Comparison of ENCODE assay signal across 21 cellular contexts in the genomic region with DNA sequence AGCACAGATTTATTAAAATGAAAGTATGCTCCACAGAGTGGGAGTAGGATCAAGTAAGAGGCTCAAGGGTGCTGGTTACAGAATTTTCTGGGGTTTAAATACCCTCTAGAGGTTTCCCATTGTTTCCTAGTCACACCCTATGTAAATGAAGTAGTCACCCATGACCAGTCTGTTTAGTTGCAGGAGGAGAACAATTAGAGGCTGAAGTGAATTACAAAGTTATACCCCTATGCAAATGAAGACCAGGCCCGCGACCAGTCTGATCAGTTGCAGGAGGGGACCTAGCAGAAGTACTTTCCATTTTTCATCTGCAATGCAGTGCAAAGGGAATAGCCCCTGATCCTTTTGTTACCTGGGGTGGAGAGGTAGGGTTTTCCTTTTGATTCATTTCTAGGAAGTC. TPM values are rescaled to one million over a fixed set of nuclear protein-coding genes. Genes with fewer than 3 reads are reported as not detected.
DNase-seq lines count a peak whose midpoint lies in the region; ATAC-seq, FAIRE-seq and TF ChIP-seq lines count a peak whose summit lies in the region.
"Had no signal": no experiment of that assay in that cellular context is flagged by ENCODE, and none has a peak within 500 bp of the region (broad histone marks: within the 10 kb centered on the region; RNA-seq: fewer than 3 reads in every experiment).

No MANE protein-coding gene starts in this region.

- H3K79me1 ChIP-seq in mesendoderm (ENCODE audit: low read length) = no peaks in the 10 kb centered on the region

- no peak overlapping the region for H3K18ac ChIP-seq in mesendoderm (ENCODE audit: low read length)

- CTCF ChIA-PET in endothelial cell of umbilical vein (lab: Charles Lee) = interaction anchor here (0.8 to 2.6 kb wide), 9 partner anchors 8 to 238 kb away, joined by 3 to 20 read pairs (median 6); no protein-coding TSS in a partner anchor

- POLR2A ChIA-PET in endothelial cell of umbilical vein (lab: Charles Lee) = no interaction called here

- H3K9me3 ChIP-seq in endothelial cell of umbilical vein (replicated peaks; ENCODE audit: control insufficient read depth, insufficient read depth, low read length) = no peaks in the 10 kb centered on the region

- peak; percentile 54 for FAIRE-seq in GM18507 (lab: Jason Lieb, UNC)
- no peak for FAIRE-seq in endothelial cell of umbilical vein (lab: Jason Lieb, UNC)
- FAIRE-seq: A204.1, RCC 7860 had no signal

- H3K4me3 ChIP-seq in endothelial cell of umbilical vein (replicated peaks in 1 of 3; ENCODE audit: insufficient read depth in 1 of 3, low read depth in 1 of 3, low read length in 3 of 3) = no peak overlapping the region
- no peak overlapping the region for H3K4me3 ChIP-seq in mesendoderm (ENCODE audit: low read length)
- H3K4me3 ChIP-seq: SJCRH30 had no signal

- H3K27ac Mint-ChIP-seq in activated naive CD4-positive, alpha-beta T cell treated with anti-CD3 and anti-CD28 coated beads, Interleukin-2, amount 50 U/mL, for 72 hours = no peak overlapping the region
- no peak overlapping the region for H3K27ac Mint-ChIP-seq in mesothelial cell of epicardium

- no peak overlapping the region for H2BK15ac ChIP-seq in mesendoderm (replicated peaks; ENCODE audit: low read depth)

- no peak overlapping the region for H2BK120ac ChIP-seq in mesendoderm (ENCODE audit: low read depth, low read length)

- no peak overlapping the region for H3K56ac ChIP-seq in mesendoderm (ENCODE audit: low read length)

- no peak for TF ChIP-seq CTCF in endothelial cell of umbilical vein (IDR thresholded peaks at IDR 0.05; ENCODE audit: extremely low read depth in 1 of 2, insufficient read depth in 1 of 2, low read depth in 1 of 2, low read length in 2 of 2)
- no peak for TF ChIP-seq CTCF in mesothelial cell of epicardium (IDR thresholded peaks at IDR 0.05; ENCODE audit: unreplicated experiment)

- H3K27ac ChIP-seq in endothelial cell of umbilical vein (ENCODE audit: insufficient read depth, low read depth, low read length) (no peak overlapping the region), mesendoderm (ENCODE audit: low read depth, low read length) (no peak overlapping the region)
- H3K27ac ChIP-seq: C4-2B, SJCRH30 had no signal

- no peak overlapping the region for H4K5ac ChIP-seq in mesendoderm (ENCODE audit: low read length)

- H3K4me2 ChIP-seq in endothelial cell of umbilical vein (ENCODE audit: insufficient read depth, low read length) = no peak overlapping the region
- H3K4me2 ChIP-seq in mesendoderm (ENCODE audit: low read length) = no peak overlapping the region

- H2AFZ ChIP-seq in endothelial cell of umbilical vein (ENCODE audit: low read depth, low read length) = peak overlapping the region; percentile 12

- no peak overlapping the region for H3K23ac ChIP-seq in mesendoderm (ENCODE audit: low read length)

- H3K4me1 ChIP-seq in endothelial cell of umbilical vein (ENCODE audit: control insufficient read depth, extremely low read depth, insufficient read depth, low read length) (peaks cover 24% of the 10 kb centered on the region), mesendoderm (ENCODE audit: control insufficient read depth, low read depth, low read length) (no peaks in the 10 kb centered on the region)
- H3K4me1 ChIP-seq: SJCRH30 had no signal

- H3K79me2 ChIP-seq in endothelial cell of umbilical vein (ENCODE audit: control insufficient read depth, insufficient read depth, low read length) (no peaks in the 10 kb centered on the region), mesendoderm (ENCODE audit: control insufficient read depth, insufficient read depth, low read length) (no peaks in the 10 kb centered on the region)

- H3K36me3 Mint-ChIP-seq in activated naive CD4-positive, alpha-beta T cell treated with anti-CD3 and anti-CD28 coated beads, Interleukin-2, amount 50 U/mL, for 72 hours = no peaks in the 10 kb centered on the region
- H3K36me3 Mint-ChIP-seq in mesothelial cell of epicardium = peaks cover 1% of the 10 kb centered on the region
- H3K36me3 Mint-ChIP-seq: CD8-positive, alpha-beta memory T cell had no signal

- H3K4me1 Mint-ChIP-seq in mesothelial cell of epicardium = peaks cover 18% of the 10 kb centered on the region
- H3K4me1 Mint-ChIP-seq: CD8-positive, alpha-beta memory T cell had no signal

- no peak overlapping the region for H3K4me3 Mint-ChIP-seq in mesothelial cell of epicardium
- H3K4me3 Mint-ChIP-seq: CD8-positive, alpha-beta memory T cell had no signal

- H2AK5ac ChIP-seq in mesendoderm (ENCODE audit: low read length) = no peak overlapping the region

- no peak overlapping the region for H3K4ac ChIP-seq in mesendoderm (ENCODE audit: low read depth, low read length)

- H3K9ac ChIP-seq in endothelial cell of umbilical vein (replicated peaks; ENCODE audit: extremely low read depth, insufficient read depth, low read length) (no peak overlapping the region), mesendoderm (ENCODE audit: low read length) (no peak overlapping the region)

- H3K9me1 ChIP-seq in endothelial cell of umbilical vein (replicated peaks; ENCODE audit: control insufficient read depth, extremely low read depth, insufficient read depth, low read length) = no peaks in the 10 kb centered on the region

- no peak overlapping the region for H2BK5ac ChIP-seq in mesendoderm (ENCODE audit: low read length)

- dilution Hi-C loops in endothelial cell of umbilical vein (cut with MboI; ENCODE audit: extremely low pct_ligation_motif_present, low sequenced_read_pairs) = no loop called here

- no peak for ATAC-seq in HG03159 (IDR thresholded peaks at IDR 0.05; ENCODE audit: unreplicated experiment)
- no peak for ATAC-seq in activated naive CD4-positive, alpha-beta T cell treated with anti-CD3 and anti-CD28 coated beads, Interleukin-2, amount 50 U/mL, for 72 hours
- ATAC-seq in GM21447 (IDR thresholded peaks at IDR 0.05; ENCODE audit: unreplicated experiment) = no peak
- ATAC-seq: HCT116 had no signal

- H3K9me3 Mint-ChIP-seq in activated naive CD4-positive, alpha-beta T cell treated with anti-CD3 and anti-CD28 coated beads, Interleukin-2, amount 50 U/mL, for 72 hours = no peaks in the 10 kb centered on the region
- H3K9me3 Mint-ChIP-seq in mesothelial cell of epicardium = peaks cover 14% of the 10 kb centered on the region
- H3K9me3 Mint-ChIP-seq: CD8-positive, alpha-beta memory T cell had no signal

- no peak for DNase-seq in GM18507 (ENCODE audit: extremely low spot score, insufficient read length, low read depth)
- peak; percentile 83 for DNase-seq in NCI-H526 treated with DMSO at 0.1 percent for 48 hours (lab: John Stamatoyannopoulos, UW)
- peak; percentile 28 for DNase-seq in endothelial cell of umbilical vein (ENCODE audit: low read depth, low spot score)
- peak; percentile 37 for DNase-seq in mesendoderm
- DNase-seq in activated naive CD4-positive, alpha-beta T cell treated with anti-CD3 and anti-CD28 coated beads, Interleukin-2, amount 50 U/mL, for 72 hours (ENCODE audit: low spot score in 2 of 2) = no peak
- DNase-seq in mesothelial cell of epicardium (ENCODE audit: low spot score in 2 of 2, unreplicated experiment in 2 of 2) = no peak
- DNase-seq: Calu3; CD8-positive, alpha-beta memory T cell; GF-D8; GOT3; Kasumi-1; NCI-H1694 treated with DMSO at 0.1 percent for 48 hours; NCI-H774; SJCRH30 had no signal

- WGBS in mesendoderm (ENCODE audit: extremely low coverage, insufficient coverage, low lambda C conversion rate) = no CpG with 5 or more reads among the region's 2 CpGs

- no peak for TF ChIP-seq POLR2A in endothelial cell of umbilical vein (IDR thresholded peaks at IDR 0.05; ENCODE audit: low read depth, low read length)

- BruUV-seq in endothelial cell of umbilical vein (replicated peaks; lab: Mats Ljungman, UMichigan) = no TSS peak

- H3K27me3 ChIP-seq in endothelial cell of umbilical vein (ENCODE audit: control insufficient read depth in 2 of 2, insufficient read depth in 2 of 2, low read length in 2 of 2) (no peaks in the 10 kb centered on the region), mesendoderm (ENCODE audit: insufficient read depth, low read length, poor library complexity) (no peaks in the 10 kb centered on the region)
- H3K27me3 ChIP-seq: SJCRH30 had no signal

- H3K27me3 Mint-ChIP-seq in mesothelial cell of epicardium (ENCODE audit: low read depth) = no peaks in the 10 kb centered on the region
- H3K27me3 Mint-ChIP-seq: CD8-positive, alpha-beta memory T cell had no signal

- intact Hi-C loops in endothelial cell of umbilical vein (cut with micrococcal nuclease) = no loop called here

- no peak overlapping the region for H4K8ac ChIP-seq in mesendoderm (ENCODE audit: low read depth, low read length)

- no peaks in the 10 kb centered on the region for H3K36me3 ChIP-seq in endothelial cell of umbilical vein (ENCODE audit: control insufficient read depth in 2 of 2, extremely low read depth in 1 of 2, insufficient read depth in 2 of 2, low read length in 2 of 2)
- no peaks in the 10 kb centered on the region for H3K36me3 ChIP-seq in mesendoderm (ENCODE audit: control insufficient read depth, insufficient read depth, low read length)
- H3K36me3 ChIP-seq: SJCRH30 had no signal

- no peaks in the 10 kb centered on the region for H4K20me1 ChIP-seq in endothelial cell of umbilical vein (replicated peaks; ENCODE audit: control insufficient read depth, extremely low read depth, insufficient read depth, low read length)

TF ChIP-seq in endothelial cell of umbilical vein, 7 proteins besides CTCF, POLR2A, EP300 and RAD21 (continues in another document):
- TF ChIP-seq, protein P1, sequence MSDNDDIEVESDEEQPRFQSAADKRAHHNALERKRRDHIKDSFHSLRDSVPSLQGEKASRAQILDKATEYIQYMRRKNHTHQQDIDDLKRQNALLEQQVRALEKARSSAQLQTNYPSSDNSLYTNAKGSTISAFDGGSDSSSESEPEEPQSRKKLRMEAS (IDR thresholded peaks at IDR 0.05; ENCODE audit: insufficient read depth, insufficient read length) = no peak
- TF ChIP-seq POLR2AphosphoS5 (IDR thresholded peaks at IDR 0.05; ENCODE audit: insufficient read depth, low read depth, low read length) (no peak), MYC (IDR thresholded peaks at IDR 0.05; ENCODE audit: low read depth, low read length) (no peak), JUN (IDR thresholded peaks at IDR 0.05; ENCODE audit: borderline replicate concordance, insufficient read depth, insufficient read length, low read depth) (no peak)

RNA-seq across cellular contexts. Expression of gene FILIP1, which starts 11.8 kb away (rescaled TPM):
- 12.6 and 13.7 TPM in 2 replicates for total RNA-seq in endothelial cell of umbilical vein
- 2.8 and 2.9 TPM in 2 replicates for polyA plus RNA-seq in endothelial cell of umbilical vein
- 3.2 and 4.0 TPM in 2 replicates for polyA plus RNA-seq in endothelial cell of umbilical vein (2011; cell fraction: cytosol; rRNA removed)
- 3.5 and 4.5 TPM in 2 replicates for polyA plus RNA-seq in endothelial cell of umbilical vein (2011; cell fraction: nucleus; rRNA removed)
- 3.4 and 4.2 TPM in 2 replicates for polyA plus RNA-seq in endothelial cell of umbilical vein (2012)
- 4.7 and 5.0 TPM in 2 replicates for polyA minus RNA-seq in endothelial cell of umbilical vein
- polyA minus RNA-seq in endothelial cell of umbilical vein (2011; cell fraction: cytosol; rRNA and poly(A)+ RNA removed) = not detected
- 3.9 and 6.3 TPM in 2 replicates for polyA minus RNA-seq in endothelial cell of umbilical vein (2011; cell fraction: nucleus; rRNA and poly(A)+ RNA removed)
- 2.2 TPM for polyA plus RNA-seq in mesendoderm (2013, experiment 1 of 2)
- 2.4 TPM for polyA plus RNA-seq in mesendoderm (2013, experiment 2 of 2)
- not detected for total RNA-seq in activated naive CD4-positive, alpha-beta T cell treated with anti-CD3 and anti-CD28 coated beads, Interleukin-2, amount 50 U/mL, for 72 hours
- total RNA-seq in mesothelial cell of epicardium = 9.7 to 11.3 TPM (median 10.4 TPM) in 3 replicates
- total RNA-seq: Calu3; CD8-positive, alpha-beta memory T cell; NCI-H460 had no signal
- polyA plus RNA-seq: CD8-positive, alpha-beta memory T cell had no signal

Comparison
In these comparisons a context has a peak if more than half of its experiments do, and no peak if none do; other contexts are left out.
1. DNase-seq: peak in NCI-H526 treated with DMSO at 0.1 percent for 48 hours (single experiment), endothelial cell of umbilical vein (single experiment) and mesendoderm (single experiment); none in GM18507 (single experiment), activated naive CD4-positive, alpha-beta T cell treated with anti-CD3 and anti-CD28 coated beads, Interleukin-2, amount 50 U/mL, for 72 hours (0 of 2) and mesothelial cell of epicardium (0 of 2).
2. RNA of gene FILIP1, which starts 11.8 kb away (total RNA-seq): 12.6 to 13.7 TPM in endothelial cell of umbilical vein and 9.7 to 11.3 TPM in mesothelial cell of epicardium; not detected in activated naive CD4-positive, alpha-beta T cell treated with anti-CD3 and anti-CD28 coated beads, Interleukin-2, amount 50 U/mL, for 72 hours; every median in the first group is over 10 times any median in the second.